In genomic region chr22:45491841-45492240, GRCh38 we compare ENCODE assay signal across 17 cellular contexts. TPM values are rescaled to one million over a fixed set of nuclear protein-coding genes. Genes with fewer than 3 reads are reported as not detected.
"Had no signal": no experiment of that assay in that cellular context is flagged by ENCODE, and none has a peak within 500 bp of the region (broad histone marks: within the 10 kb centered on the region; RNA-seq: fewer than 3 reads in every experiment).

No MANE protein-coding gene starts in this region.

- DNase-seq: effector CD4-positive, alpha-beta T cell; foreskin melanocyte; head of caudate nucleus; hippocampal formation; mammary epithelial cell; mucosa of descending colon; naive thymus-derived CD8-positive, alpha-beta T cell; small intestine; stimulated activated CD4-positive, alpha-beta T cell treated with anti-CD3 and anti-CD28 coated beads, Interleukin-12 subunit alpha, Interleukin-12 subunit beta, amount 100 ng/mL, for 4 hours; stimulated activated naive CD4-positive, alpha-beta T cell; stomach; substantia nigra; transverse colon had no signal

- H3K4me3 Mint-ChIP-seq: naive thymus-derived CD8-positive, alpha-beta T cell had no signal

- H3K27me3 ChIP-seq: right atrium auricular region had no signal

- H3K36me3 ChIP-seq: right atrium auricular region, stomach, thoracic aorta, transverse colon had no signal

- ATAC-seq: left lobe of liver; mucosa of descending colon; naive thymus-derived CD8-positive, alpha-beta T cell had no signal

- H3K36me3 Mint-ChIP-seq: naive thymus-derived CD8-positive, alpha-beta T cell had no signal

- H3K27ac Mint-ChIP-seq: naive thymus-derived CD8-positive, alpha-beta T cell had no signal

- H3K4me1 ChIP-seq: stomach, transverse colon had no signal

- H3K9me3 Mint-ChIP-seq: naive thymus-derived CD8-positive, alpha-beta T cell had no signal

- H3K4me3 ChIP-seq: coronary artery, mucosa of descending colon, right atrium auricular region, stomach, thoracic aorta, transverse colon had no signal

- H3K27ac ChIP-seq: coronary artery, stomach, thoracic aorta, transverse colon had no signal

- H3K4me1 Mint-ChIP-seq: naive thymus-derived CD8-positive, alpha-beta T cell had no signal

- H3K9me3 ChIP-seq: mucosa of descending colon, right atrium auricular region, stomach, thoracic aorta, transverse colon had no signal

RNA-seq across cellular contexts. Expression of gene FBLN1, which starts 10.8 kb away (rescaled TPM):
- total RNA-seq: naive thymus-derived CD8-positive, alpha-beta T cell had no signal
